In the genomic region with DNA sequence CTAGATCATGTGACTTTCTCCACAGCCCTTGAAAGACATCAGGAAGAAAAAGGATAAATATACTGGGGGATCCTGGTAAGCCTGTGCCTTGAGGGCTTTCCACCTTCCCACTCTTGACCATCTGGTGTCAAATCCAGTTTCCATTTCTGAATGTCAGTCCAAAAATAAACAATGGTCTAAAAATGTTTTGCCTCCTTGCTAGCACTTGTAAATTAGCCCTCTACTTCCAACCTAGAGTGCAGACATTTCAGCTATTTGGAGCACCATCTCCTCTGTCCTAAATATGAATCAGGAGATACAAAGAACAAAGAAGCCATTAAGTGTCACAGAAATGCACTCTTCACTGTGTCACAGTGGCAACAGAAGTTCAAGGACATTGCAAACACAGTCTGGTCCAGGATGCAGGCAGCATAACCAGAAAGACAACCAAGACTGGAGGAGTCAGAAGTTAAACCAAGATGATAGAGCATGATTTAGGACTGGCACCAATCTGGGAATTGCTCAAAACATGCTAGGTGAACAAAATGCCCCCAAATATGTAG, we compare ENCODE assay signal across 34 cellular contexts.
"Had no signal": no experiment of that assay in that cellular context is flagged by ENCODE, and none has a peak within 500 bp of the region (broad histone marks: within the 10 kb centered on the region; RNA-seq: fewer than 3 reads in every experiment).

No MANE protein-coding gene starts in this region.

- H3K36me3 ChIP-seq: brain microvascular endothelial cell, WERI-Rb-1 had no signal

- H3K4me3 Mint-ChIP-seq: activated B cell treated with CpG ODN at 0.5 μM for 24 hours; activated CD8-positive, alpha-beta T cell treated with anti-CD3 and anti-CD28 coated beads for 36 hours; activated naive CD8-positive, alpha-beta T cell; activated T-cell treated with anti-CD3 and anti-CD28 coated beads, Interleukin-2, amount 50 U/mL, for 4 hours; activated T-helper 17 cell treated with anti-CD3 and anti-CD28 coated beads, Interleukin-2, amount 50 U/mL, for 72 hours; dendritic cell treated with granulocyte-macrophage colony-stimulating factor and Interleukin-4, amounts not matched to agents 40 ng/mL and 50 ng/mL, for 4 days; endodermal cell; T-helper 17 cell; T-helper 2 cell treated with Interferon-gamma antibody and Interleukin-4, amounts not matched to agents 5 μg/mL and 100 μg/mL, for 36 hours had no signal

- H3K27me3 ChIP-seq: brain microvascular endothelial cell had no signal

- H3K27ac Mint-ChIP-seq: activated B cell treated with CpG ODN at 0.5 μM for 24 hours; activated CD8-positive, alpha-beta T cell treated with anti-CD3 and anti-CD28 coated beads for 36 hours; activated naive CD8-positive, alpha-beta T cell; activated T-helper 17 cell treated with anti-CD3 and anti-CD28 coated beads, Interleukin-2, amount 50 U/mL, for 72 hours; dendritic cell treated with granulocyte-macrophage colony-stimulating factor and Interleukin-4, amounts not matched to agents 40 ng/mL and 50 ng/mL, for 4 days; endodermal cell; T-helper 17 cell; T-helper 2 cell treated with Interferon-gamma antibody and Interleukin-4, amounts not matched to agents 5 μg/mL and 100 μg/mL, for 36 hours had no signal

- H3K27me3 Mint-ChIP-seq: dendritic cell treated with granulocyte-macrophage colony-stimulating factor and Interleukin-4, amounts not matched to agents 40 ng/mL and 50 ng/mL, for 4 days had no signal

- H3K4me3 ChIP-seq: coronary artery, dorsolateral prefrontal cortex had no signal

- H3K4me1 Mint-ChIP-seq: activated B cell treated with CpG ODN at 0.5 μM for 24 hours; activated T-helper 17 cell treated with anti-CD3 and anti-CD28 coated beads, Interleukin-2, amount 50 U/mL, for 72 hours; T-helper 17 cell had no signal

- H3K27ac ChIP-seq: brain microvascular endothelial cell, coronary artery, dorsolateral prefrontal cortex, WERI-Rb-1 had no signal

- ATAC-seq: activated CD4-positive, CD25-positive, alpha-beta regulatory T cell treated with anti-CD3 and anti-CD28 coated beads, Interleukin-2, amount 50 U/mL, for 24 hours; activated CD8-positive, alpha-beta T cell treated with anti-CD3 and anti-CD28 coated beads for 36 hours; activated T-cell treated with anti-CD3 and anti-CD28 coated beads, Interleukin-2, amount 50 U/mL, for 4 hours; activated T-helper 17 cell treated with anti-CD3 and anti-CD28 coated beads, Interleukin-2, amount 50 U/mL, for 72 hours; esophagus mucosa; T-helper 17 cell had no signal

- H3K36me3 Mint-ChIP-seq: activated naive CD8-positive, alpha-beta T cell had no signal

- DNase-seq: activated B cell treated with CpG ODN at 0.5 μM for 24 hours; activated CD4-positive, alpha-beta T cell treated with anti-CD3 and anti-CD28 coated beads for 48 hours; activated CD4-positive, alpha-beta T cell treated with anti-CD3 and anti-CD28 coated beads, Interleukin-2, amount 50 U/mL, for 1 hour; activated CD4-positive, alpha-beta T cell treated with anti-CD3 and anti-CD28 coated beads, Interleukin-2, amount 50 U/mL, for 48 hours; activated CD8-positive, alpha-beta memory T cell treated with anti-CD3 and anti-CD28 coated beads for 24 hours; activated CD8-positive, alpha-beta T cell treated with anti-CD3 and anti-CD28 coated beads for 36 hours; activated effector memory CD4-positive, alpha-beta T cell treated with Interleukin-2 at 50 U/mL for 16 hours; activated gamma-delta T cell treated with Interleukin-2 at 50 U/mL for 16 hours; activated naive CD4-positive, alpha-beta T cell treated with anti-CD3 and anti-CD28 coated beads, Interleukin-2, amount 50 U/mL, for 16 hours; activated naive CD4-positive, alpha-beta T cell treated with Interleukin-2 at 50 U/mL for 16 hours; activated T-cell treated with anti-CD3 and anti-CD28 coated beads, Interleukin-2, amount 50 U/mL, for 4 hours; amniotic stem cell; anterior cingulate cortex; brain microvascular endothelial cell; caudate nucleus; cerebellar nuclear complex; dorsolateral prefrontal cortex; effector memory CD4-positive, alpha-beta T cell; endodermal cell; foreskin fibroblast; T-helper 1 cell; T-helper 17 cell; T1000; WERI-Rb-1 had no signal

- FAIRE-seq: astrocyte, bronchial epithelial cell, frontal cortex had no signal
